8 cellular contexts compared by ENCODE assay signal in the genomic region with DNA sequence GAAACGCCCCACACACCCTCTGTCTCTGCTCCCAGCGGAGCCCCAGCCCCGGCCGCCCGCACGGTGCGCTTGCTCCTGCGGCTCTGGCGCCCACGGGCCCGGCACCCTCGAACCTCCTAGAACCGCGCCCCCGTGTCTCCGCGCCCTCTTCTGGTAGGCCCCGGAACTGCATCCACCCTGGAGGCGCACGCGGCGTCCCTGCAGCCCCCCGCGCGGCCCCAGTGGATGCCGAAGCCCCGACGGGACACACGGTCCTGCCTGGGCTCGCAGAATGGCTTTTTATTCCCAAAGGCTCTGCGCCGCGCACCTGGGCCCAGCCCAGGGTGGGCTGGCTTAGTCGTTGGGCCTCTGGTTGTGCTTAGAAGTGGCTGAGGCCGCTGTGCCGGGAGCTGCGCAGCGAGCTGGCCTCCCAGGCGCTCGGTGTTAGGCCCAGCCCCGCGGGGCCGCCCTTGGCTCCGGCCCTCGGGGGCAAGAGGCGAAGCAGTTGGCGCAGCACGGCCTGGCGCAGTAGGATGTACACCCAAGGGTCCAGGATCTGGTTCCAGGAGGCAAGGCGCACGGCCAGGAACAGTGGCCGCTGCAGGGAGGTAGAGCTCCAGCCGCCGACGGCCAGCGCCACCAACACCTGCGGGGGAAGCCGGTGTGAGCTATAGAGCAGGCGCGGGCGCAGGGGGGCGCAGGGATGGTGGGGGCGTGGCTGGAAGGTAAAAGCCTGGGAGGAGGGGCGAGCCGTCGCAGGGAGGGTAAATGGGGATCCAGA. TPM values are rescaled to one million over a fixed set of nuclear protein-coding genes. Genes with fewer than 3 reads are reported as not detected.
DNase-seq lines count a peak whose midpoint lies in the region; ATAC-seq and FAIRE-seq lines count a peak whose summit lies in the region.

No MANE protein-coding gene starts in this region.

- no peak overlapping the region for H3K9ac ChIP-seq in adipocyte (ENCODE audit: low read length)

- DNase-seq in D341Med (ENCODE audit: low spot score) (peak; percentile 93), Kasumi-1 (lab: John Stamatoyannopoulos, UW) (peak; percentile 75 to 79), adipocyte (ENCODE audit: low read depth) (peak; percentile 84), hepatic stellate cell (ENCODE audit: low spot score) (peak; percentile 86), small intestine (peak; percentile 51)

- ATAC-seq in GM19023 (IDR thresholded peaks at IDR 0.05; ENCODE audit: unreplicated experiment) (no peak), GM21423 (IDR thresholded peaks at IDR 0.05; ENCODE audit: unreplicated experiment) (no peak)

- H3K9me3 ChIP-seq in adipocyte (ENCODE audit: control insufficient read depth, low read length) (no peaks in the 10 kb centered on the region), small intestine (ENCODE audit: control insufficient read depth, low read depth) (no peaks in the 10 kb centered on the region)

- no peak overlapping the region for H3K27ac Mint-ChIP-seq in T-helper 1 cell treated with Interleukin-12 subunit alpha and Interleukin-12 subunit beta and Interleukin-4 antibody, amounts not matched to agents 30 μg/mL and 1 μg/mL, for 36 hours

- 4 to 5% (median 4%) methylated on average over 55 to 66 of the region's 66 CpGs for WGBS in small intestine, 3 donors

- peak overlapping the region; percentile 31 for H3K4me3 Mint-ChIP-seq in T-helper 1 cell treated with Interleukin-12 subunit alpha and Interleukin-12 subunit beta and Interleukin-4 antibody, amounts not matched to agents 30 μg/mL and 1 μg/mL, for 36 hours

- no peak for FAIRE-seq in small intestine (lab: Jason Lieb, UNC)

- no peak overlapping the region for H3K27ac ChIP-seq in small intestine (ENCODE audit: low read depth in 1 of 2, low read length in 1 of 2)

- peaks cover 12% of the 10 kb centered on the region for H3K4me1 ChIP-seq in adipocyte (ENCODE audit: control insufficient read depth, insufficient read depth, low read length)
- H3K4me1 ChIP-seq in small intestine (ENCODE audit: control insufficient read depth in 2 of 2, insufficient read depth in 1 of 2, low read depth in 1 of 2, low read length in 1 of 2): peaks cover 0 to 2% of the 10 kb centered on the region in 2 donors

- no peaks in the 10 kb centered on the region for H3K9me3 Mint-ChIP-seq in T-helper 1 cell treated with Interleukin-12 subunit alpha and Interleukin-12 subunit beta and Interleukin-4 antibody, amounts not matched to agents 30 μg/mL and 1 μg/mL, for 36 hours

- H3K4me1 Mint-ChIP-seq in T-helper 1 cell treated with Interleukin-12 subunit alpha and Interleukin-12 subunit beta and Interleukin-4 antibody, amounts not matched to agents 30 μg/mL and 1 μg/mL, for 36 hours (ENCODE audit: low read depth): peaks cover 23% of the 10 kb centered on the region

- peaks cover 17% of the 10 kb centered on the region for H3K27me3 Mint-ChIP-seq in T-helper 1 cell treated with Interleukin-12 subunit alpha and Interleukin-12 subunit beta and Interleukin-4 antibody, amounts not matched to agents 30 μg/mL and 1 μg/mL, for 36 hours (ENCODE audit: low read depth)

- H3K36me3 ChIP-seq in adipocyte (ENCODE audit: control insufficient read depth, insufficient read depth, low read length, severe bottlenecking) (peaks cover 18% of the 10 kb centered on the region), small intestine (ENCODE audit: control insufficient read depth in 2 of 2, insufficient read depth in 2 of 2, low read length in 2 of 2) (peaks cover 0 to 3% of the 10 kb centered on the region in 2 donors)

- H3K27me3 ChIP-seq in adipocyte (replicated peaks; ENCODE audit: control insufficient read depth, insufficient read depth, low read length) (no peaks in the 10 kb centered on the region), small intestine (ENCODE audit: control insufficient read depth in 2 of 2, insufficient read depth in 2 of 2, low read length in 2 of 2) (peaks cover 6 to 14% of the 10 kb centered on the region in 2 donors)

- H3K36me3 Mint-ChIP-seq in T-helper 1 cell treated with Interleukin-12 subunit alpha and Interleukin-12 subunit beta and Interleukin-4 antibody, amounts not matched to agents 30 μg/mL and 1 μg/mL, for 36 hours (ENCODE audit: low read depth): peaks cover 16% of the 10 kb centered on the region

- H3K4me3 ChIP-seq in adipocyte (ENCODE audit: low read length): no peak overlapping the region
- peak overlapping the region in 1 of 2 donors; percentile 8 for H3K4me3 ChIP-seq in small intestine (ENCODE audit: low read depth in 1 of 2, low read length in 2 of 2)

RNA-seq across cellular contexts. Expression of a gene that starts 2.8 kb away (rescaled TPM):
- polyA plus RNA-seq in small intestine: under 1 TPM in 1 of 3 donors, not detected in 2; 0.64 TPM

RNA-seq across cellular contexts. Expression of a gene that starts 23.5 kb away (rescaled TPM):
- 10 to 100 TPM; 64.0 to 91.2 (median 66.5) TPM for polyA plus RNA-seq in small intestine

RNA-seq across cellular contexts. Expression of a gene that starts 39.3 kb away (rescaled TPM):
- polyA plus RNA-seq in small intestine: 10 to 100 TPM in 2 of 3 donors, 1 to 10 TPM in 1; 8.9 to 35.0 (median 27.8) TPM

RNA-seq across cellular contexts. Expression of a gene that starts 45.8 kb away (rescaled TPM):
- polyA plus RNA-seq in small intestine: 10 to 100 TPM; 39.4 to 45.3 (median 43.2) TPM

RNA-seq across cellular contexts. Expression of a gene that starts 53.2 kb away (rescaled TPM):
- 100 to 1,000 TPM; 110 to 139 (median 139) TPM for polyA plus RNA-seq in small intestine
